In the genomic region with DNA sequence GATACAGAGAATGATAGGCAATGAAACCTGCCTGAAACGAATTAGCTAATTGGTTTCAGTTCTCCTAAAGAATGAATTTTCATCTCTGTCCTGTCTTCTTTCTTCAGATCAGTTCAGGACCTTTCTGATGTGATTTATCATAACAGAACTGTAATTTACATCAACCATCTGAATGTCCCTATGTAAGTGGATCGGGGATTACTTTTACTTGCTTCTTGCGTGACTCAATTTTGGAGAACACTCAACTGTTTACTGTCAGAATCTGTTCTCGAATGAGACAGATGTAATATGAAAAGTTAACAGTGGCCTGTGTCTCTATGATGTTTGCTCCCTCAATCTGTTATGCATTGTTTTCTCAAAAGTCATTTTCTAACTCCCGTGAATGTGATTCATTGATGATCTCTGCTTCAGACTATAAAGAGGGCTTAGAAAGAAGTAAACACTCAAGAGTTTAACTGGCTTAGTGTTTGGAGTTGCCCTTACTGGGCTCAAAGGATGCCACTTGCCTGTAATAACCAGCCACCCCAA, we compare ENCODE assay signal across 19 cellular contexts.
A peak's percentile ranks its signal among the peaks of the same experiment; 100 is the strongest.
DNase-seq lines count a peak whose midpoint lies in the region; ATAC-seq and TF ChIP-seq lines count a peak whose summit lies in the region.
"Had no signal": no experiment of that assay in that cellular context is flagged by ENCODE, and none has a peak within 500 bp of the region (broad histone marks: within the 10 kb centered on the region; RNA-seq: fewer than 3 reads in every experiment).

No MANE protein-coding gene starts in this region.

- H3K36me3 ChIP-seq in GM06990 (ENCODE audit: control insufficient read depth, insufficient read depth, low read length): no peaks in the 10 kb centered on the region
- H3K36me3 ChIP-seq: BLaER1, left lung, upper lobe of right lung had no signal

- TF ChIP-seq CTCF in GM06990 (IDR thresholded peaks at IDR 0.05; ENCODE audit: insufficient read depth, low read length, poor library complexity, severe bottlenecking): no peak

- DNase-seq in GM06990 (ENCODE audit: extremely low read depth, insufficient read length) (peak; percentile 74), kidney tubule cell (ENCODE audit: low spot score) (peak; percentile 6), NCI-H2196 treated with DMSO at 0.1 percent for 48 hours (lab: John Stamatoyannopoulos, UW; ENCODE audit: unreplicated experiment) (no peak)
- DNase-seq in stimulated activated CD4-positive, alpha-beta T cell treated with anti-CD3 and anti-CD28 coated beads, Interleukin-12 subunit alpha, Interleukin-12 subunit beta, amount 100 ng/mL, for 4 hours: no peak
- DNase-seq: activated CD4-positive, CD25-positive, alpha-beta regulatory T cell; amygdala; KBM-7; left lung; naive B cell; NCI-H1417 treated with DMSO at 0.1 percent for 48 hours; NCI-H510A treated with DMSO at 0.1 percent for 48 hours; PC-9; stimulated activated CD4-positive, alpha-beta T cell treated with anti-CD3 and anti-CD28 coated beads, Interleukin-1b, Interleukin-23, amount 100 ng/mL, for 48 hours; stimulated activated CD8-positive, alpha-beta memory T cell treated with anti-CD3 and anti-CD28 coated beads, Interleukin-4, amount 100 ng/mL, for 48 hours; upper lobe of right lung had no signal

- H3K27me3 ChIP-seq in GM06990 (replicated peaks; ENCODE audit: control insufficient read depth, insufficient read depth, low read length): no peaks in the 10 kb centered on the region
- H3K27me3 ChIP-seq: BLaER1, left lung, upper lobe of right lung had no signal

- ATAC-seq in GM18868 (IDR thresholded peaks at IDR 0.05; ENCODE audit: unreplicated experiment): peak; percentile 76
- ATAC-seq in HG03565 (IDR thresholded peaks at IDR 0.05; ENCODE audit: unreplicated experiment): peak; percentile 80
- no peak for ATAC-seq in GM21723 (IDR thresholded peaks at IDR 0.05; ENCODE audit: unreplicated experiment)
- ATAC-seq: left lung, upper lobe of right lung had no signal

- H3K4me3 ChIP-seq in GM06990 (replicated peaks; ENCODE audit: low read depth, low read length): no peak overlapping the region
- H3K4me3 ChIP-seq: BLaER1, left lung, PC-9, upper lobe of right lung had no signal

Comparison
In these comparisons a context has a peak if more than half of its experiments do, and no peak if none do; other contexts are left out.
1. DNase-seq: peak in GM06990 (single experiment) and kidney tubule cell (single experiment); none in NCI-H2196 treated with DMSO at 0.1 percent for 48 hours (single experiment) and stimulated activated CD4-positive, alpha-beta T cell treated with anti-CD3 and anti-CD28 coated beads, Interleukin-12 subunit alpha, Interleukin-12 subunit beta, amount 100 ng/mL, for 4 hours (single experiment).